28 cellular contexts compared by ENCODE assay signal in genomic region chrX:139702658-139703057, GRCh38. TPM values are rescaled to one million over a fixed set of nuclear protein-coding genes. Genes with fewer than 3 reads are reported as not detected.
"Had no signal": no experiment of that assay in that cellular context is flagged by ENCODE, and none has a peak within 500 bp of the region (broad histone marks: within the 10 kb centered on the region; RNA-seq: fewer than 3 reads in every experiment).

No MANE protein-coding gene starts in this region.

- H3K9me3 Mint-ChIP-seq: dendritic cell treated with granulocyte-macrophage colony-stimulating factor and Interleukin-4, amounts not matched to agents 40 ng/mL and 50 ng/mL, for 4 days; effector memory CD8-positive, alpha-beta T cell had no signal

- H3K36me3 ChIP-seq: colonic mucosa, esophagus muscularis mucosa, esophagus squamous epithelium, gastrocnemius medialis, gastroesophageal sphincter, heart left ventricle, heart right ventricle had no signal

- H3K4me1 ChIP-seq: colonic mucosa, esophagus muscularis mucosa, esophagus squamous epithelium, foreskin keratinocyte, gastrocnemius medialis, gastroesophageal sphincter, heart left ventricle, heart right ventricle had no signal

- H3K27me3 ChIP-seq: colonic mucosa, esophagus muscularis mucosa, esophagus squamous epithelium, foreskin keratinocyte, gastroesophageal sphincter, heart left ventricle, heart right ventricle had no signal

- DNase-seq: colonic mucosa; cortex of kidney; dermis blood vessel endothelial cell; dorsolateral prefrontal cortex; effector CD4-positive, alpha-beta T cell; effector CD8-positive, alpha-beta T cell; effector memory CD4-positive, alpha-beta T cell; effector memory CD8-positive, alpha-beta T cell; endodermal cell; erythroblast; esophagus squamous epithelium; foreskin fibroblast; foreskin keratinocyte; foreskin melanocyte; gastrocnemius medialis; glutamatergic neuron; head of caudate nucleus; heart left ventricle; heart right ventricle had no signal

- FAIRE-seq: colon, endometrium, frontal cortex had no signal

- H3K9me3 ChIP-seq: colonic mucosa, esophagus muscularis mucosa, esophagus squamous epithelium, gastrocnemius medialis, gastroesophageal sphincter, heart left ventricle, heart right ventricle had no signal

- H3K27ac Mint-ChIP-seq: dendritic cell treated with granulocyte-macrophage colony-stimulating factor and Interleukin-4, amounts not matched to agents 40 ng/mL and 50 ng/mL, for 4 days; effector memory CD8-positive, alpha-beta T cell; endodermal cell had no signal

- ATAC-seq: effector memory CD8-positive, alpha-beta T cell; esophagus mucosa; foreskin keratinocyte; gastrocnemius medialis; gastroesophageal sphincter; heart left ventricle; heart right ventricle had no signal

- H3K4me3 Mint-ChIP-seq: dendritic cell treated with granulocyte-macrophage colony-stimulating factor and Interleukin-4, amounts not matched to agents 40 ng/mL and 50 ng/mL, for 4 days; effector memory CD8-positive, alpha-beta T cell; endodermal cell had no signal

- H3K27ac ChIP-seq: colonic mucosa, coronary artery, dorsolateral prefrontal cortex, epithelial cell of prostate, esophagus muscularis mucosa, esophagus squamous epithelium, foreskin keratinocyte, gastrocnemius medialis, gastroesophageal sphincter, heart left ventricle, heart right ventricle had no signal

- H3K27me3 Mint-ChIP-seq: dendritic cell treated with granulocyte-macrophage colony-stimulating factor and Interleukin-4, amounts not matched to agents 40 ng/mL and 50 ng/mL, for 4 days; effector memory CD8-positive, alpha-beta T cell had no signal

- H3K4me3 ChIP-seq: colonic mucosa, coronary artery, dorsolateral prefrontal cortex, esophagus muscularis mucosa, esophagus squamous epithelium, gastrocnemius medialis, gastroesophageal sphincter, heart left ventricle, heart right ventricle had no signal

RNA-seq across cellular contexts. Expression of gene MCF2, which starts 5.3 kb away (rescaled TPM):
- total RNA-seq: colonic mucosa, dermis blood vessel endothelial cell, esophagus mucosa, gastrocnemius medialis had no signal
